Comparison of ENCODE assay signal across 8 cellular contexts in genomic region chr3:155352900-155353490, GRCh38. TPM values are rescaled to one million over a fixed set of nuclear protein-coding genes. Genes with fewer than 3 reads are reported as not detected.
DNase-seq lines count a peak whose midpoint lies in the region; ATAC-seq and TF ChIP-seq lines count a peak whose summit lies in the region.

No MANE protein-coding gene starts in this region.

- H3K4me3 ChIP-seq in neuronal stem cell (ENCODE audit: low read length in 2 of 2) = no peak overlapping the region

- no peak overlapping the region for H3K4me3 Mint-ChIP-seq in endothelial cell (ENCODE audit: unreplicated experiment)

- H2AFZ ChIP-seq in neuronal stem cell (ENCODE audit: low read length) = peak overlapping the region; percentile 46

- no peak overlapping the region for H3K4me2 ChIP-seq in neuronal stem cell (ENCODE audit: insufficient read depth, low read length, poor library complexity, severe bottlenecking)

- H3K14ac ChIP-seq in neuronal stem cell (ENCODE audit: low read length) = no peak overlapping the region

- H3K4me1 Mint-ChIP-seq in endothelial cell (ENCODE audit: unreplicated experiment) = peaks cover 2% of the 10 kb centered on the region

- no peak overlapping the region for H3K27ac ChIP-seq in neuronal stem cell (replicated peaks; ENCODE audit: low read length)

- H3K27me3 ChIP-seq in neuronal stem cell (ENCODE audit: control insufficient read depth in 3 of 3, insufficient read depth in 3 of 3, low read depth in 1 of 3, low read length in 3 of 3) = no peaks in the 10 kb centered on the region

- no peak overlapping the region for H2BK15ac ChIP-seq in neuronal stem cell (ENCODE audit: low read length)

- no peak overlapping the region for H4K8ac ChIP-seq in neuronal stem cell (ENCODE audit: low read depth, low read length)

- peak; percentile 67 for TF ChIP-seq CTCF in endothelial cell (IDR thresholded peaks at IDR 0.05; ENCODE audit: unreplicated experiment)

- no peak overlapping the region for H3K27ac Mint-ChIP-seq in endothelial cell (ENCODE audit: unreplicated experiment)

- no peak overlapping the region for H3K9ac ChIP-seq in neuronal stem cell (ENCODE audit: low read depth, low read length, poor library complexity)

- DNase-seq in COLO829 (ENCODE audit: low spot score) (peak; percentile 77), NOMO-1 treated with DMSO at 0.1 percent for 48 hours (lab: John Stamatoyannopoulos, UW; ENCODE audit: unreplicated experiment) (peak; percentile 73), endothelial cell (ENCODE audit: low spot score) (no peak), neuronal stem cell (ENCODE audit: low spot score) (no peak)

- H3K9me3 ChIP-seq in neuronal stem cell (replicated peaks in 1 of 2; ENCODE audit: control insufficient read depth in 2 of 2, insufficient read depth in 1 of 2, low read depth in 1 of 2, low read length in 2 of 2) = peaks cover 0 to 12% of the 10 kb centered on the region in 2 donors

- no peak overlapping the region for H2AK5ac ChIP-seq in neuronal stem cell (ENCODE audit: low read depth, low read length)

- no peak overlapping the region for H2BK12ac ChIP-seq in neuronal stem cell (ENCODE audit: low read length)

- H4K91ac ChIP-seq in neuronal stem cell (ENCODE audit: low read depth, low read length, poor library complexity) = no peak overlapping the region

- H2BK120ac ChIP-seq in neuronal stem cell (ENCODE audit: low read depth, low read length) = no peak overlapping the region

- ATAC-seq in HG03442 (IDR thresholded peaks at IDR 0.05; ENCODE audit: unreplicated experiment) = peak; percentile 41
- ATAC-seq in GM21447 (IDR thresholded peaks at IDR 0.05; ENCODE audit: unreplicated experiment) = no peak
- no peak for ATAC-seq in HG02884 (IDR thresholded peaks at IDR 0.05; ENCODE audit: unreplicated experiment)
- ATAC-seq in HG03354 (IDR thresholded peaks at IDR 0.05; ENCODE audit: poor library complexity, severe bottlenecking, unreplicated experiment) = no peak

- H3K4ac ChIP-seq in neuronal stem cell (ENCODE audit: low read length) = no peak overlapping the region

- no peak overlapping the region for H3K18ac ChIP-seq in neuronal stem cell (ENCODE audit: low read length)

- H3K23ac ChIP-seq in neuronal stem cell (ENCODE audit: low read depth, low read length, poor library complexity) = no peak overlapping the region

- H3K36me3 ChIP-seq in neuronal stem cell (replicated peaks in 1 of 2; ENCODE audit: control insufficient read depth in 2 of 2, insufficient read depth in 2 of 2, low read length in 2 of 2) = no peaks in the 10 kb centered on the region

- no CpG with 5 or more reads among the region's 6 CpGs for WGBS in neuronal stem cell (ENCODE audit: extremely low coverage in 2 of 2, insufficient read length in 2 of 2, insufficient replicate concordance in 1 of 2), 2 donors

- H2BK5ac ChIP-seq in neuronal stem cell (ENCODE audit: low read length) = no peak overlapping the region

- no peaks in the 10 kb centered on the region for H3K9me3 Mint-ChIP-seq in endothelial cell (ENCODE audit: unreplicated experiment)

- no peaks in the 10 kb centered on the region for H3K79me1 ChIP-seq in neuronal stem cell (ENCODE audit: low read depth, low read length)

- H3K36me3 Mint-ChIP-seq in endothelial cell (ENCODE audit: low read depth, unreplicated experiment) = no peaks in the 10 kb centered on the region

- H3K4me1 ChIP-seq in neuronal stem cell (ENCODE audit: control insufficient read depth in 2 of 2, insufficient read depth in 1 of 2, low read depth in 1 of 2, low read length in 2 of 2) = no peaks in the 10 kb centered on the region

- peaks cover 2% of the 10 kb centered on the region for H3K27me3 Mint-ChIP-seq in endothelial cell (ENCODE audit: unreplicated experiment)

RNA-seq across cellular contexts. Expression of gene STRIT1, which starts 59.5 kb away (rescaled TPM):
- total RNA-seq in endothelial cell (ENCODE audit: unreplicated experiment) = not detected
- 0.10 TPM for polyA plus RNA-seq in neuronal stem cell (2013, experiment 1 of 2)
- 0.06 TPM for polyA plus RNA-seq in neuronal stem cell (2013, experiment 2 of 2)

Comparison
In these comparisons a context has a peak if more than half of its experiments do, and no peak if none do; other contexts are left out.
1. DNase-seq: peak in COLO829 (single experiment) and NOMO-1 treated with DMSO at 0.1 percent for 48 hours (single experiment); none in endothelial cell (single experiment) and neuronal stem cell (single experiment).